In the genomic region with DNA sequence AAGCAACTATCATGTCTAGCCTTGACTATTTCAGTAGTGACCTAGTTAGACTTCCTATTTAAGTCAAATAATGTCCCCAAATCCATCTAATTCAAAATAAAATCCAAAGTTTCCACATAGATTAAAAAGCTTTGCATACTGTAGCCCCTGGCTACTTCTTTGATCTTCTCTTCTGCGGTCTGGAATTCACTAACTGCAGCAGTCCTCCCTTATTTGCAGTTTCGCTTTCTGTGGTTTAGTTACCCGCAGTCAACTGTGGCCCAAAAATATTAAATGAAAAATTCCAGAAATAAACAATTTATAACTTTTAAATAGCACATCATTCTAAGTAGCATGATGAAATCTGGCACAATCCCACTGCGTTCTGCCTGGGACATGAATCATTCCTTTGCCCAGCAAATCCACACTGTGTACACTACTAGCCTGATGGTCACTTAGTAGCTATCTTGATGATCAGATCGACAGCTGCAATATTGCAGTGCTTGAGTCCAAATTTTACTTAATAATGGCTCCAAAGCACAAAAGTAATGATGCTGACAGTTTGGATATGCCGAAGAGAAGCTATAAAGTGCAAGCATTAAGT, we compare ENCODE assay signal across 10 cellular contexts.
DNase-seq lines count a peak whose midpoint lies in the region; ATAC-seq and TF ChIP-seq lines count a peak whose summit lies in the region.
"Had no signal": no experiment of that assay in that cellular context is flagged by ENCODE, and none has a peak within 500 bp of the region (broad histone marks: within the 10 kb centered on the region; RNA-seq: fewer than 3 reads in every experiment).

No MANE protein-coding gene starts in this region.

- no peak for TF ChIP-seq CTCF in fibroblast of the aortic adventitia (IDR thresholded peaks at IDR 0.05; ENCODE audit: insufficient read depth, low read length)
- TF ChIP-seq CTCF in retinal pigment epithelial cell (conservative IDR thresholded peaks at IDR 0.05; ENCODE audit: low read depth, low read length): no peak
- TF ChIP-seq CTCF in transverse colon (IDR thresholded peaks at IDR 0.05): no peak
- no peak for TF ChIP-seq CTCF in testis (IDR thresholded peaks at IDR 0.05)

- whole genome bisulfite sequencing in transverse colon (ENCODE audit: low coverage in 1 of 2), 2 donors: 64 to 76% methylated on average over 5 to 6 of the region's 6 CpGs
- 89 to 92% methylated on average over 6 of the region's 6 CpGs for WGBS in testis, 2 donors

- H3K9me3 ChIP-seq in transverse colon: no peaks in the 10 kb centered on the region
- no peaks in the 10 kb centered on the region for H3K9me3 ChIP-seq in testis

- H3K4me3 ChIP-seq in fibroblast of the aortic adventitia (ENCODE audit: low read depth, low read length) (no peak overlapping the region), retinal pigment epithelial cell (ENCODE audit: low read length) (no peak overlapping the region), transverse colon (peak overlapping the region in 1 of 4 donors; percentile 4), testis (no peak overlapping the region)

- H3K4me1 ChIP-seq in transverse colon (no peaks in the 10 kb centered on the region), testis (no peaks in the 10 kb centered on the region)

- TF ChIP-seq EP300 in transverse colon (IDR thresholded peaks at IDR 0.05; ENCODE audit: low read depth): no peak

- H3K36me3 ChIP-seq in transverse colon: no peaks in the 10 kb centered on the region
- H3K36me3 ChIP-seq in testis (ENCODE audit: low read depth, missing control alignments): no peaks in the 10 kb centered on the region

- in situ Hi-C loops in transverse colon (cut with MboI; ENCODE audit: low pct_ligation_motif_present in 1 of 4, low pct_unique_long_range_greater_than_20kb in 1 of 4, low sequenced_read_pairs in 3 of 4): no loop called here

- intact Hi-C loops in transverse colon (cut with DNase I; ENCODE audit: low total_unique reads) (no loop called here), testis (cut with DNase I; ENCODE audit: low total_unique reads) (no loop called here)

- DNase-seq in EL (peak; percentile 72), fibroblast of the aortic adventitia (ENCODE audit: low read depth) (peak; percentile 86), retinal pigment epithelial cell (ENCODE audit: low read depth) (peak; percentile 48), transverse colon (no peak), testis (no peak)
- DNase-seq: hypothalamus, nucleus accumbens had no signal

- ATAC-seq in SK-N-SH treated with all-trans-retinoic acid at 6 μM for 48 hours (peak; percentile 90), HG03469 (IDR thresholded peaks at IDR 0.05; ENCODE audit: unreplicated experiment) (no peak), HG03039 (IDR thresholded peaks at IDR 0.05; ENCODE audit: unreplicated experiment) (no peak)

- TF ChIP-seq POLR2A in transverse colon (IDR thresholded peaks at IDR 0.05): no peak
- TF ChIP-seq POLR2A in testis (IDR thresholded peaks at IDR 0.05): no peak

- H3K27me3 ChIP-seq in transverse colon: no peaks in the 10 kb centered on the region
- no peaks in the 10 kb centered on the region for H3K27me3 ChIP-seq in testis

- H3K27ac ChIP-seq in transverse colon: peak overlapping the region in 2 of 4 donors; percentile 14 to 26
- no peak overlapping the region for H3K27ac ChIP-seq in testis

TF ChIP-seq in SK-N-SH treated with all-trans-retinoic acid at 6 μM for 48 hours, 23 proteins besides CTCF, POLR2A, EP300 and RAD21:
- no peak for TF ChIP-seq ZNF565 (CRISPR knock-in tag; conservative IDR thresholded peaks at IDR 0.05; ENCODE audit: low read depth)
- no peak for TF ChIP-seq PPARA (CRISPR knock-in tag; IDR thresholded peaks at IDR 0.05; ENCODE audit: borderline replicate concordance)
- no peak for TF ChIP-seq CSDC2 (CRISPR knock-in tag; IDR thresholded peaks at IDR 0.05)
- TF ChIP-seq, protein P1, sequence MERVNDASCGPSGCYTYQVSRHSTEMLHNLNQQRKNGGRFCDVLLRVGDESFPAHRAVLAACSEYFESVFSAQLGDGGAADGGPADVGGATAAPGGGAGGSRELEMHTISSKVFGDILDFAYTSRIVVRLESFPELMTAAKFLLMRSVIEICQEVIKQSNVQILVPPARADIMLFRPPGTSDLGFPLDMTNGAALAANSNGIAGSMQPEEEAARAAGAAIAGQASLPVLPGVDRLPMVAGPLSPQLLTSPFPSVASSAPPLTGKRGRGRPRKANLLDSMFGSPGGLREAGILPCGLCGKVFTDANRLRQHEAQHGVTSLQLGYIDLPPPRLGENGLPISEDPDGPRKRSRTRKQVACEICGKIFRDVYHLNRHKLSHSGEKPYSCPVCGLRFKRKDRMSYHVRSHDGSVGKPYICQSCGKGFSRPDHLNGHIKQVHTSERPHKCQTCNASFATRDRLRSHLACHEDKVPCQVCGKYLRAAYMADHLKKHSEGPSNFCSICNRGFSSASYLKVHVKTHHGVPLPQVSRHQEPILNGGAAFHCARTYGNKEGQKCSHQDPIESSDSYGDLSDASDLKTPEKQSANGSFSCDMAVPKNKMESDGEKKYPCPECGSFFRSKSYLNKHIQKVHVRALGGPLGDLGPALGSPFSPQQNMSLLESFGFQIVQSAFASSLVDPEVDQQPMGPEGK (CRISPR knock-in tag; IDR thresholded peaks at IDR 0.05; ENCODE audit: borderline replicate concordance): 0 out of 2 replicates have a peak, but pooled peaks have one; percentile 24
- TF ChIP-seq ISL1 (CRISPR knock-in tag; IDR thresholded peaks at IDR 0.05): peak; percentile 80
TF ChIP-seq in SK-N-SH treated with all-trans-retinoic acid at 6 μM for 48 hours: peak in this region for 2.

Comparison
In these comparisons a context has a peak if more than half of its experiments do, and no peak if none do; other contexts are left out.
1. DNase-seq: peak in EL (single experiment), fibroblast of the aortic adventitia (single experiment) and retinal pigment epithelial cell (single experiment); none in transverse colon (single experiment) and testis (single experiment).